Comparison of ENCODE assay signal across 8 cellular contexts in the genomic region with DNA sequence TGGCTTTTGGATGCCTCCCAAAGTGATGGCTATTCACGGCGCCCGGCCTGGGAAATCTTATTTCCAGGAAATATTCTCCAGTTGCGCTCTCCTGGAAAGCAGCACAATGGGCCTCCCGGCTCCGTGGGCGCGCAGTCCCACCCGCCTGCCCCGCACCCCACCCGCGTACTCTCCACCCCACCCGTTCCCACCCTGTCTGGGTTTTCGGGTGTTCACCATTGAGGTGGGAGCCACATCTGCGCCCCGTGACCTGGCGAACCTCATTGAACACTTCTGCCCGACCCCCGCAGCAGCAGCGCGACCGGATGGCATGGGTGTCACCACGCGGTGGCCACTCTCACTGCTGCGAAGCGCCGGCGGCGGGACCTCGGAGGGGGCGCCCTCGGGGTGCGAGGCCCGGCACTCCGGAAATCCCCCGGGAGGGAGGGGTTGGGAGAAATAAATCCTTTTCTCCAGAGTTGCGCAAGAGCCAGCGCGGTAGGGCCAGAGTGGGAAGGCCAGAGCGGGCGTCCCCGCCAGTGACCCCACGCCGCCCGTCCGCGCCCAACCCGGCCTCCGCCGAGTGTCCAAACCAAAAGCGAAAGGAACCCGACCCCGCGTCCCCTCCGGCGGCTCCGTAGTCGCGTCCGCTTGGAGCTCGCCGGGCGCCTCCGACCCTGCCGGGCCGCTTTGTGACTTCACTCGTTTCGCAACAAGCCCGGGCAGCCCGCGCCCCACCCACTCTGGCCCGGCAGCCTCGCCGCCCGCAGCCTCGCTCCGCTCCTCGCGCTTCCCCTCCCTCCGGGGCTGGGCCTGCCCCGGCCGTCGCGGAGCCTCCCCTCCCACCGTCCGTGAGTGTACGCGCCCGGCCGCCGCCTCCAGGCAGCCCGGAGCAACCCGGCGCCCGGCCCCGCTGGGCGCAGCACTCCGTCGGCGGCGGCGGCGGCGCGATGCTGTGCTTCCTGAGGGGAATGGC. TPM values are rescaled to one million over a fixed set of nuclear protein-coding genes. Genes with fewer than 3 reads are reported as not detected.
DNase-seq lines count a peak whose midpoint lies in the region; ATAC-seq, FAIRE-seq and TF ChIP-seq lines count a peak whose summit lies in the region.

A gene with protein sequence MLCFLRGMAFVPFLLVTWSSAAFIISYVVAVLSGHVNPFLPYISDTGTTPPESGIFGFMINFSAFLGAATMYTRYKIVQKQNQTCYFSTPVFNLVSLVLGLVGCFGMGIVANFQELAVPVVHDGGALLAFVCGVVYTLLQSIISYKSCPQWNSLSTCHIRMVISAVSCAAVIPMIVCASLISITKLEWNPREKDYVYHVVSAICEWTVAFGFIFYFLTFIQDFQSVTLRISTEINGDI (plus strand): TSS at position 720 of the 955 bp plus-strand sequence. CDS start 210 bp downstream, at position 930.

- no peak within 1 kb of the TSS for H3K4me2 ChIP-seq in neural cell (ENCODE audit: low read length)

- H3K9me3 Mint-ChIP-seq in stimulated activated naive CD8-positive, alpha-beta T cell treated with anti-CD3 and anti-CD28 coated beads, Interleukin-15, amount 100 ng/mL, for 72 hours, result no peaks in the 10 kb centered on the region

- peak; percentile 86 for ATAC-seq in GM19455 (IDR thresholded peaks at IDR 0.05; ENCODE audit: unreplicated experiment)
- ATAC-seq in stimulated activated naive CD8-positive, alpha-beta T cell treated with anti-CD3 and anti-CD28 coated beads, Interleukin-15, amount 100 ng/mL, for 72 hours, result peak; percentile 94

- peak; percentile 23 for DNase-seq in D721Med (ENCODE audit: insufficient read length, low spot score)
- peak; percentile 89 for DNase-seq in HK-2 (ENCODE audit: unreplicated experiment)
- DNase-seq in RPMI8226, result peak; percentile 79
- peak; percentile 67 for DNase-seq in activated gamma-delta T cell treated with Interleukin-2 at 50 U/mL for 16 hours
- DNase-seq in fibroblast of villous mesenchyme (ENCODE audit: low read depth), result peak; percentile 97
- peak; percentile 85 to 89 for DNase-seq in stimulated activated naive CD8-positive, alpha-beta T cell treated with anti-CD3 and anti-CD28 coated beads, Interleukin-15, amount 100 ng/mL, for 72 hours

- TF ChIP-seq CTCF in D721Med (IDR thresholded peaks at IDR 0.05; ENCODE audit: insufficient read depth, missing control alignments) (peak; percentile 6), fibroblast of villous mesenchyme (IDR thresholded peaks at IDR 0.05; ENCODE audit: insufficient read depth, low read depth, low read length) (peak; percentile 6), neural cell (IDR thresholded peaks at IDR 0.05; ENCODE audit: poor library complexity, severe bottlenecking) (peak; percentile 12)

- no peaks in the 10 kb centered on the region for H3K9me3 ChIP-seq in neural cell (ENCODE audit: low read length)

- H3K4me1 Mint-ChIP-seq in stimulated activated naive CD8-positive, alpha-beta T cell treated with anti-CD3 and anti-CD28 coated beads, Interleukin-15, amount 100 ng/mL, for 72 hours, result peaks cover 30% of the 10 kb centered on the region

- H3K4me3 Mint-ChIP-seq in stimulated activated naive CD8-positive, alpha-beta T cell treated with anti-CD3 and anti-CD28 coated beads, Interleukin-15, amount 100 ng/mL, for 72 hours, result peak within 1 kb of the TSS; percentile 92 to 96

- no peak for TF ChIP-seq EP300 in neural cell (conservative IDR thresholded peaks at IDR 0.05; ENCODE audit: poor library complexity, severe bottlenecking)

- H3K27me3 Mint-ChIP-seq in stimulated activated naive CD8-positive, alpha-beta T cell treated with anti-CD3 and anti-CD28 coated beads, Interleukin-15, amount 100 ng/mL, for 72 hours, result no peaks in the 10 kb centered on the region

- H3K27ac ChIP-seq in neural cell (ENCODE audit: low read length), result no peak within 1 kb of the TSS

- H3K36me3 ChIP-seq in neural cell (ENCODE audit: insufficient read depth, low read length), result no peaks in the 10 kb centered on the region

- TF ChIP-seq RAD21 in neural cell (conservative IDR thresholded peaks at IDR 0.05), result no peak

- H3K27ac Mint-ChIP-seq in stimulated activated naive CD8-positive, alpha-beta T cell treated with anti-CD3 and anti-CD28 coated beads, Interleukin-15, amount 100 ng/mL, for 72 hours, result peak within 1 kb of the TSS; percentile 93 to 95

- peak within 1 kb of the TSS; percentile 31 for H3K9ac ChIP-seq in neural cell (ENCODE audit: low read length)

- no peaks in the 10 kb centered on the region for H3K79me2 ChIP-seq in neural cell (replicated peaks; ENCODE audit: insufficient read depth, low read length)

- H3K4me3 ChIP-seq in fibroblast of villous mesenchyme (ENCODE audit: low read depth, low read length) (peak within 1 kb of the TSS; percentile 96), neural cell (ENCODE audit: low read length) (peak within 1 kb of the TSS; percentile 69)

- no peaks in the 10 kb centered on the region for H4K20me1 ChIP-seq in neural cell (ENCODE audit: insufficient read depth)

- peaks cover 25% of the 10 kb centered on the region for H3K27me3 ChIP-seq in neural cell (ENCODE audit: insufficient read depth, low read depth, low read length)

- no peak for FAIRE-seq in D721Med (lab: Jason Lieb, UNC)

- no peaks in the 10 kb centered on the region for H3F3A ChIP-seq in neural cell (ENCODE audit: insufficient read depth, low read length, poor library complexity, severe bottlenecking)

- H2AFZ ChIP-seq in neural cell (ENCODE audit: low read depth, low read length), result no peak within 1 kb of the TSS

- no peaks in the 10 kb centered on the region for H3K9me2 ChIP-seq in neural cell (ENCODE audit: insufficient read depth, low read length)

TF ChIP-seq in neural cell, 6 proteins besides CTCF, POLR2A, EP300 and RAD21:
- TF ChIP-seq EZH2 (IDR thresholded peaks at IDR 0.05; ENCODE audit: borderline replicate concordance, insufficient read depth, low read length, poor library complexity, severe bottlenecking), result no peak
- no peak for TF ChIP-seq TAF1 (IDR thresholded peaks at IDR 0.05; ENCODE audit: low read depth)
- no peak for TF ChIP-seq POLR2AphosphoS5 (IDR thresholded peaks at IDR 0.05)
- TF ChIP-seq, protein P1, sequence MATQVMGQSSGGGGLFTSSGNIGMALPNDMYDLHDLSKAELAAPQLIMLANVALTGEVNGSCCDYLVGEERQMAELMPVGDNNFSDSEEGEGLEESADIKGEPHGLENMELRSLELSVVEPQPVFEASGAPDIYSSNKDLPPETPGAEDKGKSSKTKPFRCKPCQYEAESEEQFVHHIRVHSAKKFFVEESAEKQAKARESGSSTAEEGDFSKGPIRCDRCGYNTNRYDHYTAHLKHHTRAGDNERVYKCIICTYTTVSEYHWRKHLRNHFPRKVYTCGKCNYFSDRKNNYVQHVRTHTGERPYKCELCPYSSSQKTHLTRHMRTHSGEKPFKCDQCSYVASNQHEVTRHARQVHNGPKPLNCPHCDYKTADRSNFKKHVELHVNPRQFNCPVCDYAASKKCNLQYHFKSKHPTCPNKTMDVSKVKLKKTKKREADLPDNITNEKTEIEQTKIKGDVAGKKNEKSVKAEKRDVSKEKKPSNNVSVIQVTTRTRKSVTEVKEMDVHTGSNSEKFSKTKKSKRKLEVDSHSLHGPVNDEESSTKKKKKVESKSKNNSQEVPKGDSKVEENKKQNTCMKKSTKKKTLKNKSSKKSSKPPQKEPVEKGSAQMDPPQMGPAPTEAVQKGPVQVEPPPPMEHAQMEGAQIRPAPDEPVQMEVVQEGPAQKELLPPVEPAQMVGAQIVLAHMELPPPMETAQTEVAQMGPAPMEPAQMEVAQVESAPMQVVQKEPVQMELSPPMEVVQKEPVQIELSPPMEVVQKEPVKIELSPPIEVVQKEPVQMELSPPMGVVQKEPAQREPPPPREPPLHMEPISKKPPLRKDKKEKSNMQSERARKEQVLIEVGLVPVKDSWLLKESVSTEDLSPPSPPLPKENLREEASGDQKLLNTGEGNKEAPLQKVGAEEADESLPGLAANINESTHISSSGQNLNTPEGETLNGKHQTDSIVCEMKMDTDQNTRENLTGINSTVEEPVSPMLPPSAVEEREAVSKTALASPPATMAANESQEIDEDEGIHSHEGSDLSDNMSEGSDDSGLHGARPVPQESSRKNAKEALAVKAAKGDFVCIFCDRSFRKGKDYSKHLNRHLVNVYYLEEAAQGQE (IDR thresholded peaks at IDR 0.05; ENCODE audit: borderline replicate concordance), result no peak
- no peak for TF ChIP-seq MXI1 (conservative IDR thresholded peaks at IDR 0.05; ENCODE audit: poor library complexity, severe bottlenecking)
- no peak for TF ChIP-seq SMC3 (conservative IDR thresholded peaks at IDR 0.05; ENCODE audit: poor library complexity)

RNA-seq across cellular contexts. Expression of the gene that starts here (rescaled TPM):
- total RNA-seq in fibroblast of villous mesenchyme, result 95.7 and 344 TPM in 2 replicates
- 0.17 TPM in 1 of 2 replicates, not detected in the other for polyA plus RNA-seq in neural cell
- polyA minus RNA-seq in neural cell, result 0.24 TPM in 1 of 2 replicates, not detected in the other

Comparison
In these comparisons a context has a peak if more than half of its experiments do, and no peak if none do; other contexts are left out.
1. DNase-seq: peak in every context shown above with its lines; median percentile 97 in fibroblast of villous mesenchyme; 89 in HK-2; 87 in stimulated activated naive CD8-positive, alpha-beta T cell treated with anti-CD3 and anti-CD28 coated beads, Interleukin-15, amount 100 ng/mL, for 72 hours; 79 in RPMI8226; 67 in activated gamma-delta T cell treated with Interleukin-2 at 50 U/mL for 16 hours; 23 in D721Med.